21 cellular contexts compared by ENCODE assay signal in the genomic region with DNA sequence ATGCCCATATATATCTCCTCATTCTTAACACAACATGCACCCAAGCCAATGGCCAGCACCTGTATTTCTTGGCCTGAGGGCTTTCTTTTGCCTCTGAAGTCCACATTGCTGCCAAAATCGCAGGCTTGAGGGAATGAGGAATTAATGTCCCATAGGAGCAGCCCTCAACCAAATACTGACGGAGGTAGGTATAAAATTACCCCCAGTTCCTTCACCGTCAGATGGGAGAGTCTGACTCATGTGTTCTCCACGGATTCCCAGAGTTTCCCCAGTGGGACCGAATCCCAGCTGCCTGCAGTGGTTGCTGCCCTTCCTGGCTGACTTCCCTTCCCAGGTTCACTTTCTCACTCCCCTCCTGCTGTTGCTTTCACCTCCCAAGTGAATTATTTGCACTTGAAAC.
DNase-seq lines count a peak whose midpoint lies in the region; TF ChIP-seq lines count a peak whose summit lies in the region.
"Had no signal": no experiment of that assay in that cellular context is flagged by ENCODE, and none has a peak within 500 bp of the region (broad histone marks: within the 10 kb centered on the region; RNA-seq: fewer than 3 reads in every experiment).

No MANE protein-coding gene starts in this region.

- TF ChIP-seq CTCF in glutamatergic neuron (IDR thresholded peaks at IDR 0.05; ENCODE audit: partially characterized antibody, unreplicated experiment), result no peak
- no peak for TF ChIP-seq CTCF in esophagus squamous epithelium (IDR thresholded peaks at IDR 0.05)
- no peak for TF ChIP-seq CTCF in SK-N-SH (IDR thresholded peaks at IDR 0.05)

- H3K4me3 ChIP-seq in MG63 (no peak overlapping the region), esophagus squamous epithelium (no peak overlapping the region), mesendoderm (ENCODE audit: low read length) (no peak overlapping the region), SK-N-SH (ENCODE audit: low read depth in 2 of 2, low read length in 1 of 2) (no peak overlapping the region)
- H3K4me3 ChIP-seq: BLaER1 treated with 17β-estradiol and CSF1 and Interleukin-3, amounts not matched to agents 10 nM and 100 nM had no signal

- H3K9me3 ChIP-seq in MG63, result no peaks in the 10 kb centered on the region
- no peaks in the 10 kb centered on the region for H3K9me3 ChIP-seq in esophagus squamous epithelium
- H3K9me3 ChIP-seq in SK-N-SH, result no peaks in the 10 kb centered on the region

- TF ChIP-seq EP300 in SK-N-SH (IDR thresholded peaks at IDR 0.05; ENCODE audit: borderline replicate concordance in 1 of 2, low read depth in 1 of 2, low read length in 1 of 2), result no peak

- no peak for TF ChIP-seq POLR2A in esophagus squamous epithelium (IDR thresholded peaks at IDR 0.05)

- intact Hi-C loops in esophagus squamous epithelium (cut with DNase I), result no loop called here

- no peak overlapping the region for H2AK5ac ChIP-seq in mesendoderm (ENCODE audit: low read length)

- H3K36me3 Mint-ChIP-seq in glutamatergic neuron (ENCODE audit: unreplicated experiment), result no peaks in the 10 kb centered on the region
- H3K36me3 Mint-ChIP-seq: CD8-positive, alpha-beta T cell had no signal

- no peak overlapping the region for H4K8ac ChIP-seq in mesendoderm (ENCODE audit: low read depth, low read length)

- H4K20me1 ChIP-seq in SK-N-SH (ENCODE audit: insufficient read depth), result no peaks in the 10 kb centered on the region
- H4K20me1 ChIP-seq: BLaER1 treated with 17β-estradiol and CSF1 and Interleukin-3, amounts not matched to agents 10 nM and 100 nM had no signal

- no peak overlapping the region for H2BK120ac ChIP-seq in mesendoderm (ENCODE audit: low read depth, low read length)

- H3K27me3 Mint-ChIP-seq in glutamatergic neuron (ENCODE audit: unreplicated experiment), result peaks cover 5% of the 10 kb centered on the region

- H3K79me1 ChIP-seq in mesendoderm (ENCODE audit: low read length), result no peaks in the 10 kb centered on the region

- no peak overlapping the region for H3K18ac ChIP-seq in mesendoderm (ENCODE audit: low read length)

- no peak overlapping the region for H3K23ac ChIP-seq in mesendoderm (ENCODE audit: low read length)

- H3K4me1 Mint-ChIP-seq in glutamatergic neuron (ENCODE audit: low read depth, unreplicated experiment), result no peaks in the 10 kb centered on the region

- H3K56ac ChIP-seq in mesendoderm (ENCODE audit: low read length), result no peak overlapping the region

- H3K4me2 ChIP-seq in mesendoderm (ENCODE audit: low read length), result no peak overlapping the region
- H3K4me2 ChIP-seq in SK-N-SH, result no peak overlapping the region
- H3K4me2 ChIP-seq: BLaER1 treated with 17β-estradiol and CSF1 and Interleukin-3, amounts not matched to agents 10 nM and 100 nM had no signal

- H2BK5ac ChIP-seq in mesendoderm (ENCODE audit: low read length), result no peak overlapping the region

- no peaks in the 10 kb centered on the region for H3K9me2 ChIP-seq in SK-N-SH

- H3F3A ChIP-seq in SK-N-SH (replicated peaks; ENCODE audit: insufficient read depth), result no peaks in the 10 kb centered on the region

- DNase-seq in MG63, result peak; percentile 17
- DNase-seq in T1000 (lab: John Stamatoyannopoulos, UW), result peak; percentile 21
- peak; percentile 18 for DNase-seq in glutamatergic neuron
- DNase-seq in stromal cell of bone marrow (ENCODE audit: low read depth), result peak; percentile 9
- DNase-seq in esophagus squamous epithelium (lab: John Stamatoyannopoulos, UW), result no peak
- DNase-seq in mesendoderm, result no peak
- no peak for DNase-seq in SK-N-SH
- DNase-seq: CD8-positive, alpha-beta T cell; DMS79 treated with DMSO at 0.1 percent for 48 hours; HFFc6; IMR-90; Karpas-422; NCI-H1092 treated with DMSO at 0.1 percent for 48 hours; NCI-H2081 treated with DMSO at 0.1 percent for 48 hours; NCI-H2227 treated with DMSO at 0.1 percent for 48 hours; NCI-H510A treated with DMSO at 0.1 percent for 48 hours; NCI-H82; OCI-M1; SHP77 had no signal

- POLR2A ChIA-PET in SK-N-SH (lab: Yijun Ruan, JAX), result no interaction called here

- H3K4ac ChIP-seq in mesendoderm (ENCODE audit: low read depth, low read length), result no peak overlapping the region

- H4K5ac ChIP-seq in mesendoderm (ENCODE audit: low read length), result no peak overlapping the region

- no peak overlapping the region for H3K27ac ChIP-seq in esophagus squamous epithelium
- no peak overlapping the region for H3K27ac ChIP-seq in mesendoderm (ENCODE audit: low read depth, low read length)
- no peak overlapping the region for H3K27ac ChIP-seq in SK-N-SH (ENCODE audit: low read depth in 2 of 2, low read length in 1 of 2)
- H3K27ac ChIP-seq: BLaER1 treated with 17β-estradiol and CSF1 and Interleukin-3, amounts not matched to agents 10 nM and 100 nM; HL-60 had no signal

- H3K9ac ChIP-seq in mesendoderm (ENCODE audit: low read length) (no peak overlapping the region), SK-N-SH (no peak overlapping the region)
- H3K9ac ChIP-seq: BLaER1 treated with 17β-estradiol and CSF1 and Interleukin-3, amounts not matched to agents 10 nM and 100 nM had no signal

- 37 to 53% methylated on average over 5 of the region's 5 CpGs for WGBS in esophagus squamous epithelium, 2 donors
- WGBS in mesendoderm (ENCODE audit: extremely low coverage, insufficient coverage, low lambda C conversion rate), result no CpG with 5 or more reads among the region's 5 CpGs
- 52% methylated on average over 5 of the region's 5 CpGs for WGBS in SK-N-SH (ENCODE audit: low lambda C conversion rate)

- CTCF ChIA-PET in SK-N-SH (lab: Yijun Ruan, JAX), result no interaction called here

- no peak overlapping the region for H3K27ac Mint-ChIP-seq in glutamatergic neuron (ENCODE audit: unreplicated experiment)
- H3K27ac Mint-ChIP-seq: CD8-positive, alpha-beta T cell; HFFc6 had no signal

- no peak overlapping the region for H3K4me3 Mint-ChIP-seq in glutamatergic neuron (ENCODE audit: unreplicated experiment)
- H3K4me3 Mint-ChIP-seq: CD8-positive, alpha-beta T cell; HFFc6 had no signal

- H3K27me3 ChIP-seq in MG63 (no peaks in the 10 kb centered on the region), esophagus squamous epithelium (no peaks in the 10 kb centered on the region), mesendoderm (ENCODE audit: insufficient read depth, low read length, poor library complexity) (peaks cover 1% of the 10 kb centered on the region), SK-N-SH (ENCODE audit: insufficient read depth) (no peaks in the 10 kb centered on the region)
- H3K27me3 ChIP-seq: BLaER1 treated with 17β-estradiol and CSF1 and Interleukin-3, amounts not matched to agents 10 nM and 100 nM had no signal

- H2BK15ac ChIP-seq in mesendoderm (replicated peaks; ENCODE audit: low read depth), result no peak overlapping the region

- no peaks in the 10 kb centered on the region for H3K4me1 ChIP-seq in esophagus squamous epithelium
- no peaks in the 10 kb centered on the region for H3K4me1 ChIP-seq in mesendoderm (ENCODE audit: control insufficient read depth, low read depth, low read length)
- H3K4me1 ChIP-seq in SK-N-SH (ENCODE audit: control insufficient read depth in 1 of 2, insufficient read depth in 2 of 2, low read depth in 1 of 2, low read length in 1 of 2), result no peaks in the 10 kb centered on the region

- H3K9me3 Mint-ChIP-seq in glutamatergic neuron (ENCODE audit: unreplicated experiment), result peaks cover 3% of the 10 kb centered on the region
- H3K9me3 Mint-ChIP-seq: HFFc6 had no signal

- no peak for TF ChIP-seq RAD21 in SK-N-SH (IDR thresholded peaks at IDR 0.05; ENCODE audit: low read length)

- no peaks in the 10 kb centered on the region for H3K79me2 ChIP-seq in mesendoderm (ENCODE audit: control insufficient read depth, insufficient read depth, low read length)
- H3K79me2 ChIP-seq in SK-N-SH (ENCODE audit: insufficient read depth), result no peaks in the 10 kb centered on the region

- no peaks in the 10 kb centered on the region for H3K36me3 ChIP-seq in MG63
- H3K36me3 ChIP-seq in esophagus squamous epithelium, result no peaks in the 10 kb centered on the region
- H3K36me3 ChIP-seq in mesendoderm (ENCODE audit: control insufficient read depth, insufficient read depth, low read length), result no peaks in the 10 kb centered on the region
- no peaks in the 10 kb centered on the region for H3K36me3 ChIP-seq in SK-N-SH (replicated peaks in 1 of 2; ENCODE audit: control insufficient read depth in 1 of 2, insufficient read depth in 2 of 2, low read length in 1 of 2)
- H3K36me3 ChIP-seq: BLaER1 treated with 17β-estradiol and CSF1 and Interleukin-3, amounts not matched to agents 10 nM and 100 nM had no signal

- H2AFZ ChIP-seq in SK-N-SH (ENCODE audit: low read depth), result no peak overlapping the region

TF ChIP-seq in SK-N-SH, 30 proteins besides CTCF, POLR2A, EP300 and RAD21 (continues in another document):
- TF ChIP-seq GATA2 (CRISPR knock-in tag; IDR thresholded peaks at IDR 0.05) (no peak), MXI1 (IDR thresholded peaks at IDR 0.05; ENCODE audit: low read depth, low read length) (no peak), RFX5 (IDR thresholded peaks at IDR 0.05; ENCODE audit: low read length) (no peak), SMC3 (IDR thresholded peaks at IDR 0.05; ENCODE audit: low read depth, low read length) (no peak), RCOR1 (IDR thresholded peaks at IDR 0.05; ENCODE audit: low read length) (no peak), TAF1 (IDR thresholded peaks at IDR 0.05; ENCODE audit: borderline replicate concordance, low read depth, low read length) (no peak), TCF12 (IDR thresholded peaks at IDR 0.05) (no peak)
- TF ChIP-seq, protein P1, sequence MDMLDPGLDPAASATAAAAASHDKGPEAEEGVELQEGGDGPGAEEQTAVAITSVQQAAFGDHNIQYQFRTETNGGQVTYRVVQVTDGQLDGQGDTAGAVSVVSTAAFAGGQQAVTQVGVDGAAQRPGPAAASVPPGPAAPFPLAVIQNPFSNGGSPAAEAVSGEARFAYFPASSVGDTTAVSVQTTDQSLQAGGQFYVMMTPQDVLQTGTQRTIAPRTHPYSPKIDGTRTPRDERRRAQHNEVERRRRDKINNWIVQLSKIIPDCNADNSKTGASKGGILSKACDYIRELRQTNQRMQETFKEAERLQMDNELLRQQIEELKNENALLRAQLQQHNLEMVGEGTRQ (IDR thresholded peaks at IDR 0.05; ENCODE audit: borderline replicate concordance, low read depth, low read length), result no peak
- TF ChIP-seq, protein P2, sequence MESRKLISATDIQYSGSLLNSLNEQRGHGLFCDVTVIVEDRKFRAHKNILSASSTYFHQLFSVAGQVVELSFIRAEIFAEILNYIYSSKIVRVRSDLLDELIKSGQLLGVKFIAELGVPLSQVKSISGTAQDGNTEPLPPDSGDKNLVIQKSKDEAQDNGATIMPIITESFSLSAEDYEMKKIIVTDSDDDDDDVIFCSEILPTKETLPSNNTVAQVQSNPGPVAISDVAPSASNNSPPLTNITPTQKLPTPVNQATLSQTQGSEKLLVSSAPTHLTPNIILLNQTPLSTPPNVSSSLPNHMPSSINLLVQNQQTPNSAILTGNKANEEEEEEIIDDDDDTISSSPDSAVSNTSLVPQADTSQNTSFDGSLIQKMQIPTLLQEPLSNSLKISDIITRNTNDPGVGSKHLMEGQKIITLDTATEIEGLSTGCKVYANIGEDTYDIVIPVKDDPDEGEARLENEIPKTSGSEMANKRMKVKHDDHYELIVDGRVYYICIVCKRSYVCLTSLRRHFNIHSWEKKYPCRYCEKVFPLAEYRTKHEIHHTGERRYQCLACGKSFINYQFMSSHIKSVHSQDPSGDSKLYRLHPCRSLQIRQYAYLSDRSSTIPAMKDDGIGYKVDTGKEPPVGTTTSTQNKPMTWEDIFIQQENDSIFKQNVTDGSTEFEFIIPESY (IDR thresholded peaks at IDR 0.05; ENCODE audit: borderline replicate concordance, low read depth), result no peak

Comparison
In these comparisons a context has a peak if more than half of its experiments do, and no peak if none do; other contexts are left out.
1. DNase-seq: peak in MG63 (single experiment), T1000 (single experiment), glutamatergic neuron (single experiment) and stromal cell of bone marrow (single experiment); none in esophagus squamous epithelium (single experiment), mesendoderm (single experiment) and SK-N-SH (single experiment).